In the genomic region with DNA sequence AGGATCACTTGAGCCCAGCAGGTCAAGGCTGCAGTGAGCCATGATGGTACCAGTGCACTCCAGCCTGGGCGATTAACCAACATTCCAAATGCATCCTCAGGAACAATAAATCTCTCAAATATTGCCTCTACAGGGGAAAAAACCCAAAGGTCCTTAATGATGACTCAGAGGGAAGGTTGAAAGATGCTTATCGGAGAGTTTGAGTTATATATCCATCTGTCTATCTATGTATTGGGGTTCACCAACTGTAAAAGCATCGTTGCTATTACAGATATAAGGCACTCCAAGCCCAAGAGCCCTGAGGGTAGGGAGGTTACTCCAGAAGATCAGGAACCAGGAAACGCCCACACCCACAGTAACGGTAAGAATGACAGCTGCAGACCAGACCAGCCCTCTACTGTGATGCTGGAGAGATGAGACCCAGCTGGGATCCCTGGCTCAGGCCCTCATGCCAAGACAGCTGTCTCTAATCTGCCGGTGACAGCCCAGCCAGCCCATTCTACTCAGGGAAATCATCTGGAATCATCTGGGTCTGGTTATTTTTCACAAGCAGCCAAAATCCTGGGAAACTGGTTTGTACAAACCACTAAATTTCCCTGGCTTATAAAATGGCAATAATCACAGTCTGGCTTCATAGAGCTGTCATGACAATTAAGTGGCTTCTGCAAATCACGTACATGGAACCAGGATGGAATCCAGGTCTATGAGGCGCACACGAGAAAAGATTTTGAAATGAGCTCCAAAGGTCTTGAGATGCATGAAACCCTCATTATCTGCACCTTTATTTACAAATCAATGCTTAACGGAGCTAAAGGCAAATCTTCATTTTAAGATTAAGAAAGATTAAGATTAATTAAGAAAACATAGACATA, we compare ENCODE assay signal across 10 cellular contexts. TPM values are rescaled to one million over a fixed set of nuclear protein-coding genes. Genes with fewer than 3 reads are reported as not detected.
A peak's percentile ranks its signal among the peaks of the same experiment; 100 is the strongest.
DNase-seq lines count a peak whose midpoint lies in the region; ATAC-seq and TF ChIP-seq lines count a peak whose summit lies in the region.
"Had no signal": no experiment of that assay in that cellular context is flagged by ENCODE, and none has a peak within 500 bp of the region (broad histone marks: within the 10 kb centered on the region; RNA-seq: fewer than 3 reads in every experiment).

No MANE protein-coding gene starts in this region.

- H3K27ac ChIP-seq in RWPE2 (ENCODE audit: poor library complexity, severe bottlenecking) (peak overlapping the region; percentile 88), epithelial cell of prostate (peak overlapping the region; percentile 76)
- H3K27ac ChIP-seq: SK-N-MC had no signal

- H3K4me1 ChIP-seq in RWPE2 (ENCODE audit: insufficient read depth, poor library complexity, severe bottlenecking) (peaks cover 16% of the 10 kb centered on the region), HAP-1 (peaks cover 4% of the 10 kb centered on the region; the same call in 1 of the 2 replicates)

- DNase-seq in NCI-H146 (lab: John Stamatoyannopoulos, UW): peak; percentile 17
- DNase-seq in NCI-H146 treated with DMSO at 0.1 percent for 48 hours (lab: John Stamatoyannopoulos, UW; ENCODE audit: unreplicated experiment): no peak
- no peak for DNase-seq in RWPE2 (ENCODE audit: low spot score)
- DNase-seq in epithelial cell of prostate (ENCODE audit: low read depth, low spot score): no peak
- DNase-seq in sciatic nerve (ENCODE audit: low spot score): no peak
- DNase-seq in HAP-1 (ENCODE audit: low spot score in 2 of 2): no peak
- no peak for DNase-seq in stimulated activated CD4-positive, alpha-beta T cell treated with anti-CD3 and anti-CD28 coated beads, Interleukin-12 subunit alpha, Interleukin-12 subunit beta, amount 100 ng/mL, for 4 hours

- no peaks in the 10 kb centered on the region for H3K36me3 ChIP-seq in RWPE2 (ENCODE audit: low read depth)
- H3K36me3 ChIP-seq in HAP-1 (replicated peaks): no peaks in the 10 kb centered on the region

- ATAC-seq in RWPE2 (ENCODE audit: low read depth): peak; percentile 68
- ATAC-seq in sciatic nerve: peak; percentile 67
- ATAC-seq in GM19455 (IDR thresholded peaks at IDR 0.05; ENCODE audit: unreplicated experiment): no peak

- H3K27me3 ChIP-seq in RWPE2 (ENCODE audit: insufficient read depth, poor library complexity, severe bottlenecking): no peaks in the 10 kb centered on the region
- H3K27me3 ChIP-seq in HAP-1 (ENCODE audit: low read depth): no peaks in the 10 kb centered on the region

- no peak for TF ChIP-seq CTCF in RWPE2 (IDR thresholded peaks at IDR 0.05; ENCODE audit: poor library complexity, severe bottlenecking)

- intact Hi-C loops in sciatic nerve (cut with DNase I): no loop called here

- in situ Hi-C loops in HAP-1 (cut with MboI; ENCODE audit: low sequenced_read_pairs): loop anchor here (25.0 kb wide), 1 partner anchor 201 kb away; no protein-coding TSS in a partner anchor

- H3K9me3 ChIP-seq in RWPE2 (ENCODE audit: severe bottlenecking): no peaks in the 10 kb centered on the region
- 0 out of 2 replicates have a peak, but pooled peaks cover 2% of the 10 kb centered on the region for H3K9me3 ChIP-seq in HAP-1

- H3K4me3 ChIP-seq in RWPE2 (ENCODE audit: severe bottlenecking) (no peak overlapping the region), HAP-1 (no peak overlapping the region)
- H3K4me3 ChIP-seq: SK-N-MC had no signal

RNA-seq across cellular contexts. Expression of a gene that starts 23.8 kb away (rescaled TPM):
- total RNA-seq in sciatic nerve: not detected
- total RNA-seq: skeletal muscle tissue had no signal

RNA-seq across cellular contexts. Expression of a gene that starts 26.9 kb away (rescaled TPM):
- total RNA-seq in sciatic nerve: 1.6 TPM
- total RNA-seq: skeletal muscle tissue had no signal
